ENCODE assay signal across 27 cellular contexts in the genomic region with DNA sequence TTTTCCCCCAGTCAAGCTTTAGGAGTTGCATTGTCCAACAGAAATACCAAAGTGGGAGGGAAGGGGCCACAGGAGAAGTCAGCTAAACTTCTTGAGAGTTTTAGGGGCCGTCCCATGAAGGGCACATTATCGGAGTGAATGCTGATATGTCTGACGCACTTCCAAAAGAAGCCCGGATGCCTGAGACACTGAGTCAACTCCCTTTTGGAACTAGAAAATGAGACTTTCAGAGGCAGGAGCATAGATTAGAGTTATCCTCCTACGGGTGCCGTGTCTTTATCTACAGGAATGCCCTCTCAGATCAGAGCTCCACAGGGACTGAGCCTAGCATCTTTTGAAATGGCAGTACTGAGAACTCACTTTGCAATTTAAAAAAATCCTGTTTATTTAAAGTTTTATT. TPM values are rescaled to one million over a fixed set of nuclear protein-coding genes. Genes with fewer than 3 reads are reported as not detected.
DNase-seq lines count a peak whose midpoint lies in the region; ATAC-seq and TF ChIP-seq lines count a peak whose summit lies in the region.
"Had no signal": no experiment of that assay in that cellular context is flagged by ENCODE, and none has a peak within 500 bp of the region (broad histone marks: within the 10 kb centered on the region; RNA-seq: fewer than 3 reads in every experiment).

No MANE protein-coding gene starts in this region.

- DNase-seq in A673 (ENCODE audit: low spot score) (no peak), SK-N-MC (ENCODE audit: low read depth, low spot score) (no peak), esophagus muscularis mucosa (ENCODE audit: extremely low spot score) (peak; percentile 57), islet precursor cell (peak; percentile 57), NCI-H146 (lab: John Stamatoyannopoulos, UW) (no peak), WERI-Rb-1 (no peak), MCF 10A (ENCODE audit: unreplicated experiment) (no peak)
- DNase-seq: activated CD4-positive, alpha-beta T cell treated with anti-CD3 and anti-CD28 coated beads for 48 hours; activated gamma-delta T cell treated with Interleukin-2 at 50 U/mL for 16 hours; activated T-cell treated with anti-CD3 and anti-CD28 coated beads, Interleukin-2, amount 50 U/mL, for 24 hours; CD4-positive, alpha-beta T cell; effector memory CD4-positive, alpha-beta T cell; foreskin keratinocyte; HCEC 1CT; left colon; mesenchymal stem cell; NCI-H1436; NCI-H446; OCI-M1; sigmoid colon; stimulated activated naive CD8-positive, alpha-beta T cell treated with anti-CD3 and anti-CD28 coated beads, Interleukin-15, amount 100 ng/mL, for 72 hours had no signal

- no peak overlapping the region for H3K4me3 Mint-ChIP-seq in MCF 10A (ENCODE audit: unreplicated experiment)
- H3K4me3 Mint-ChIP-seq: activated T-cell treated with anti-CD3 and anti-CD28 coated beads, Interleukin-2, amount 50 U/mL, for 24 hours; CD4-positive, alpha-beta T cell; stimulated activated naive CD8-positive, alpha-beta T cell treated with anti-CD3 and anti-CD28 coated beads, Interleukin-15, amount 100 ng/mL, for 72 hours had no signal

- H3K4me3 ChIP-seq in A673 (ENCODE audit: low read depth, low read length, poor library complexity, severe bottlenecking) = no peak overlapping the region
- no peak overlapping the region for H3K4me3 ChIP-seq in SK-N-MC
- no peak overlapping the region for H3K4me3 ChIP-seq in esophagus muscularis mucosa
- H3K4me3 ChIP-seq in WERI-Rb-1 (ENCODE audit: low read depth, low read length) = no peak overlapping the region
- H3K4me3 ChIP-seq: sigmoid colon, tibial nerve had no signal

- no peaks in the 10 kb centered on the region for H3K27me3 Mint-ChIP-seq in MCF 10A (ENCODE audit: insufficient read depth, unreplicated experiment)

- intact Hi-C loops in A673 (cut with micrococcal nuclease; ENCODE audit: unreplicated experiment) = no loop called here
- intact Hi-C loops in esophagus muscularis mucosa (cut with DNase I) = no loop called here
- intact Hi-C loops in MCF 10A (cut with micrococcal nuclease) = no loop called here

- no peak overlapping the region for H3K9ac ChIP-seq in SK-N-MC (ENCODE audit: insufficient read length)

- no peaks in the 10 kb centered on the region for H3K36me3 ChIP-seq in A673 (ENCODE audit: insufficient read depth, low read length, poor library complexity, severe bottlenecking)
- H3K36me3 ChIP-seq in SK-N-MC (ENCODE audit: insufficient read depth, low read length) = no peaks in the 10 kb centered on the region
- H3K36me3 ChIP-seq in esophagus muscularis mucosa = no peaks in the 10 kb centered on the region
- no peaks in the 10 kb centered on the region for H3K36me3 ChIP-seq in WERI-Rb-1
- H3K36me3 ChIP-seq: sigmoid colon, tibial nerve had no signal

- no peak for TF ChIP-seq POLR2A in esophagus muscularis mucosa (IDR thresholded peaks at IDR 0.05; ENCODE audit: low read depth)

- TF ChIP-seq CTCF in A673 (conservative IDR thresholded peaks at IDR 0.05; ENCODE audit: low read depth, low read length) (no peak), esophagus muscularis mucosa (IDR thresholded peaks at IDR 0.05) (no peak), WERI-Rb-1 (IDR thresholded peaks at IDR 0.05; ENCODE audit: low read depth, low read length) (no peak), MCF 10A (IDR thresholded peaks at IDR 0.05; ENCODE audit: unreplicated experiment) (no peak)

- no peaks in the 10 kb centered on the region for H3K27me3 ChIP-seq in A673 (replicated peaks; ENCODE audit: insufficient read depth, low read depth, low read length, poor library complexity)
- no peaks in the 10 kb centered on the region for H3K27me3 ChIP-seq in esophagus muscularis mucosa
- H3K27me3 ChIP-seq in WERI-Rb-1 (ENCODE audit: insufficient read depth, low read depth, severe bottlenecking) = peaks cover 5% of the 10 kb centered on the region
- H3K27me3 ChIP-seq: foreskin keratinocyte, tibial nerve had no signal

- no peak for TF ChIP-seq EP300 in esophagus muscularis mucosa (IDR thresholded peaks at IDR 0.05)

- 67% methylated on average over 6 of the region's 6 CpGs for WGBS in esophagus muscularis mucosa

- peak overlapping the region; percentile 63 for H3K27ac ChIP-seq in A673 (ENCODE audit: low read depth, low read length, poor library complexity, severe bottlenecking)
- H3K27ac ChIP-seq in SK-N-MC = 0 out of 2 replicates have a peak overlapping the region, but pooled peaks have one; percentile 26
- no peak overlapping the region for H3K27ac ChIP-seq in esophagus muscularis mucosa (replicated peaks in 1 of 4)
- no peak overlapping the region for H3K27ac ChIP-seq in WERI-Rb-1
- H3K27ac ChIP-seq: foreskin keratinocyte, sigmoid colon, tibial nerve, VCaP had no signal

- H3K4me1 ChIP-seq in A673 (ENCODE audit: insufficient read depth, low read length, poor library complexity, severe bottlenecking) (peaks cover 58% of the 10 kb centered on the region), esophagus muscularis mucosa (peaks cover 12 to 28% (median 15%) of the 10 kb centered on the region in 4 donors)
- H3K4me1 ChIP-seq: foreskin keratinocyte, sigmoid colon, tibial nerve had no signal

- H3K27ac Mint-ChIP-seq in MCF 10A (ENCODE audit: low read depth, unreplicated experiment) = no peak overlapping the region
- H3K27ac Mint-ChIP-seq: activated T-cell treated with anti-CD3 and anti-CD28 coated beads, Interleukin-2, amount 50 U/mL, for 24 hours; CD4-positive, alpha-beta T cell; stimulated activated naive CD8-positive, alpha-beta T cell treated with anti-CD3 and anti-CD28 coated beads, Interleukin-15, amount 100 ng/mL, for 72 hours had no signal

- no peaks in the 10 kb centered on the region for H3K4me1 Mint-ChIP-seq in MCF 10A (ENCODE audit: insufficient read depth, unreplicated experiment)
- H3K4me1 Mint-ChIP-seq: stimulated activated naive CD8-positive, alpha-beta T cell treated with anti-CD3 and anti-CD28 coated beads, Interleukin-15, amount 100 ng/mL, for 72 hours had no signal

- no peaks in the 10 kb centered on the region for H3K36me3 Mint-ChIP-seq in MCF 10A (ENCODE audit: insufficient read depth, unreplicated experiment)

- CTCF ChIA-PET in A673 (lab: Charles Lee) (no interaction called here), MCF 10A (lab: Yijun Ruan, JAX) (interaction anchor here (0.6 to 1.2 kb wide), 3 partner anchors 10 to 60 kb away, joined by 3 to 4 read pairs (median 3); no protein-coding TSS in a partner anchor)

- no peaks in the 10 kb centered on the region for H3K9me3 Mint-ChIP-seq in MCF 10A (ENCODE audit: unreplicated experiment)
- H3K9me3 Mint-ChIP-seq: activated T-cell treated with anti-CD3 and anti-CD28 coated beads, Interleukin-2, amount 50 U/mL, for 24 hours; CD4-positive, alpha-beta T cell; stimulated activated naive CD8-positive, alpha-beta T cell treated with anti-CD3 and anti-CD28 coated beads, Interleukin-15, amount 100 ng/mL, for 72 hours had no signal

- no peak for ATAC-seq in GM21723 (IDR thresholded peaks at IDR 0.05; ENCODE audit: unreplicated experiment)
- ATAC-seq: foreskin keratinocyte; left colon; stimulated activated naive CD8-positive, alpha-beta T cell treated with anti-CD3 and anti-CD28 coated beads, Interleukin-15, amount 100 ng/mL, for 72 hours had no signal

- POLR2A ChIA-PET in A673 (lab: Charles Lee; ENCODE audit: low non-redundant PET) = no interaction called here
- POLR2A ChIA-PET in MCF 10A (lab: Yijun Ruan, JAX) = no interaction called here

- H3K9me3 ChIP-seq in A673 (ENCODE audit: low read depth, low read length, poor library complexity, severe bottlenecking) = no peaks in the 10 kb centered on the region
- no peaks in the 10 kb centered on the region for H3K9me3 ChIP-seq in SK-N-MC (ENCODE audit: low read depth, low read length)
- H3K9me3 ChIP-seq in esophagus muscularis mucosa = no peaks in the 10 kb centered on the region
- H3K9me3 ChIP-seq in WERI-Rb-1 (ENCODE audit: severe bottlenecking) = no peaks in the 10 kb centered on the region
- H3K9me3 ChIP-seq: sigmoid colon, tibial nerve had no signal

- BruUV-seq in A673 (replicated peaks; lab: Mats Ljungman, UMichigan) (no TSS peak), MCF 10A (replicated peaks; lab: Mats Ljungman, UMichigan) (no TSS peak)

RNA-seq across cellular contexts. Expression of a gene that starts 13.1 kb away (rescaled TPM):
- 34.2 and 39.4 TPM in 2 replicates for total RNA-seq in A673 (2021)
- total RNA-seq in esophagus muscularis mucosa = 10 to 100 TPM in 2 of 4 donors, 1 to 10 TPM in 2; 7.5 to 16.2 (median 10.3) TPM
- not detected in 2 replicates for total RNA-seq in MCF 10A (2022)
- total RNA-seq: A172; activated CD8-positive, alpha-beta memory T cell treated with anti-CD3 and anti-CD28 coated beads for 36 hours; foreskin keratinocyte; left colon; T-helper 2 cell treated with Interferon-gamma antibody and Interleukin-4, amounts not matched to agents 100 ng/mL and 5 ng/mL, for 36 hours had no signal

Comparison
In these comparisons a context has a peak if more than half of its experiments do, and no peak if none do; other contexts are left out.
1. DNase-seq: peak in esophagus muscularis mucosa (single experiment) and islet precursor cell (single experiment); none in A673 (single experiment), SK-N-MC (single experiment), NCI-H146 (single experiment), WERI-Rb-1 (single experiment) and MCF 10A (single experiment).
2. H3K27ac ChIP-seq: peak in A673 (single experiment) and SK-N-MC (single experiment); none in esophagus muscularis mucosa (0 of 4) and WERI-Rb-1 (single experiment).